2 cellular contexts compared by ENCODE assay signal in the genomic region with DNA sequence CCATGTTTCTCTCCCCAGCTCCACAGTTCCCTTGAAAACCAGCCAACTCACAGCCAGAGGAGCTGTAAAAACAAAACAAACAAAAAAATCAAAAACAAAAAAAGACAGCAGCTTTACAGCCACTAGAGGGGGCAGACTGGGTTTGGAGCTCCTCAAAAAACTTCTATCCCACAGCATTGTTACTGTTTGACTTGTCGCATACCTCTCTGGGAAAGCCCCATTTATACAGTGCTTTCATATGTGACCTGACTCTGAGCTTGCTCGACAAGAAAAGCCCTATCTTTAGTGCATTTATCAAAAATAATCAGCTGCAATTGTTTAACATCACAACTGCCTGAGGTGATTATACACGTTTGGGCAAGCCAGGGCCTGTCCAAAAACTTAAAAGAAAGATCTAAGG.
TF ChIP-seq lines count a peak whose summit lies in the region.

No MANE protein-coding gene starts in this region.

TF ChIP-seq in HCT116, 20 proteins besides CTCF, POLR2A, EP300 and RAD21:
- TF ChIP-seq ELF1 (IDR thresholded peaks at IDR 0.05; ENCODE audit: borderline replicate concordance, low read depth) (no peak), ZFX (IDR thresholded peaks at IDR 0.05) (no peak), EZH2 (IDR thresholded peaks at IDR 0.05) (no peak), YY1 (IDR thresholded peaks at IDR 0.05; ENCODE audit: extremely low read depth, insufficient replicate concordance, low read depth, low read length) (no peak), SRF (IDR thresholded peaks at IDR 0.05; ENCODE audit: low read depth) (no peak)

TF ChIP-seq in GM12878, 131 proteins besides CTCF, POLR2A, EP300 and RAD21:
- no peak for TF ChIP-seq HDAC6 (IDR thresholded peaks at IDR 0.05; ENCODE audit: unreplicated experiment)
- no peak for TF ChIP-seq EGR1 (IDR thresholded peaks at IDR 0.05; ENCODE audit: borderline replicate concordance in 1 of 2, low read depth in 2 of 2, low read length in 2 of 2)
- no peak for TF ChIP-seq ASH2L (IDR thresholded peaks at IDR 0.05; ENCODE audit: borderline replicate concordance, low read depth)
- TF ChIP-seq, protein P1, sequence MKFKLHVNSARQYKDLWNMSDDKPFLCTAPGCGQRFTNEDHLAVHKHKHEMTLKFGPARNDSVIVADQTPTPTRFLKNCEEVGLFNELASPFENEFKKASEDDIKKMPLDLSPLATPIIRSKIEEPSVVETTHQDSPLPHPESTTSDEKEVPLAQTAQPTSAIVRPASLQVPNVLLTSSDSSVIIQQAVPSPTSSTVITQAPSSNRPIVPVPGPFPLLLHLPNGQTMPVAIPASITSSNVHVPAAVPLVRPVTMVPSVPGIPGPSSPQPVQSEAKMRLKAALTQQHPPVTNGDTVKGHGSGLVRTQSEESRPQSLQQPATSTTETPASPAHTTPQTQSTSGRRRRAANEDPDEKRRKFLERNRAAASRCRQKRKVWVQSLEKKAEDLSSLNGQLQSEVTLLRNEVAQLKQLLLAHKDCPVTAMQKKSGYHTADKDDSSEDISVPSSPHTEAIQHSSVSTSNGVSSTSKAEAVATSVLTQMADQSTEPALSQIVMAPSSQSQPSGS (IDR thresholded peaks at IDR 0.05; ENCODE audit: low read length), result 0 out of 2 replicates have a peak, but pooled peaks have one; percentile 26
- no peak for TF ChIP-seq ETV6 (conservative IDR thresholded peaks at IDR 0.05 in 1 of 2, IDR thresholded peaks at IDR 0.05 in 1 of 2; ENCODE audit: borderline replicate concordance in 1 of 2, low read depth in 1 of 2)
- TF ChIP-seq, protein P2, sequence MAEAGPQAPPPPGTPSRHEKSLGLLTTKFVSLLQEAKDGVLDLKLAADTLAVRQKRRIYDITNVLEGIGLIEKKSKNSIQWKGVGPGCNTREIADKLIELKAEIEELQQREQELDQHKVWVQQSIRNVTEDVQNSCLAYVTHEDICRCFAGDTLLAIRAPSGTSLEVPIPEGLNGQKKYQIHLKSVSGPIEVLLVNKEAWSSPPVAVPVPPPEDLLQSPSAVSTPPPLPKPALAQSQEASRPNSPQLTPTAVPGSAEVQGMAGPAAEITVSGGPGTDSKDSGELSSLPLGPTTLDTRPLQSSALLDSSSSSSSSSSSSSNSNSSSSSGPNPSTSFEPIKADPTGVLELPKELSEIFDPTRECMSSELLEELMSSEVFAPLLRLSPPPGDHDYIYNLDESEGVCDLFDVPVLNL (IDR thresholded peaks at IDR 0.05; ENCODE audit: low read depth, low read length), result no peak
- no peak for TF ChIP-seq SMARCA5 (IDR thresholded peaks at IDR 0.05)
- 0 out of 2 replicates have a peak, but pooled peaks have one; percentile 22 for TF ChIP-seq FOXM1 (IDR thresholded peaks at IDR 0.05; ENCODE audit: low read depth, low read length)
- TF ChIP-seq, protein P3, sequence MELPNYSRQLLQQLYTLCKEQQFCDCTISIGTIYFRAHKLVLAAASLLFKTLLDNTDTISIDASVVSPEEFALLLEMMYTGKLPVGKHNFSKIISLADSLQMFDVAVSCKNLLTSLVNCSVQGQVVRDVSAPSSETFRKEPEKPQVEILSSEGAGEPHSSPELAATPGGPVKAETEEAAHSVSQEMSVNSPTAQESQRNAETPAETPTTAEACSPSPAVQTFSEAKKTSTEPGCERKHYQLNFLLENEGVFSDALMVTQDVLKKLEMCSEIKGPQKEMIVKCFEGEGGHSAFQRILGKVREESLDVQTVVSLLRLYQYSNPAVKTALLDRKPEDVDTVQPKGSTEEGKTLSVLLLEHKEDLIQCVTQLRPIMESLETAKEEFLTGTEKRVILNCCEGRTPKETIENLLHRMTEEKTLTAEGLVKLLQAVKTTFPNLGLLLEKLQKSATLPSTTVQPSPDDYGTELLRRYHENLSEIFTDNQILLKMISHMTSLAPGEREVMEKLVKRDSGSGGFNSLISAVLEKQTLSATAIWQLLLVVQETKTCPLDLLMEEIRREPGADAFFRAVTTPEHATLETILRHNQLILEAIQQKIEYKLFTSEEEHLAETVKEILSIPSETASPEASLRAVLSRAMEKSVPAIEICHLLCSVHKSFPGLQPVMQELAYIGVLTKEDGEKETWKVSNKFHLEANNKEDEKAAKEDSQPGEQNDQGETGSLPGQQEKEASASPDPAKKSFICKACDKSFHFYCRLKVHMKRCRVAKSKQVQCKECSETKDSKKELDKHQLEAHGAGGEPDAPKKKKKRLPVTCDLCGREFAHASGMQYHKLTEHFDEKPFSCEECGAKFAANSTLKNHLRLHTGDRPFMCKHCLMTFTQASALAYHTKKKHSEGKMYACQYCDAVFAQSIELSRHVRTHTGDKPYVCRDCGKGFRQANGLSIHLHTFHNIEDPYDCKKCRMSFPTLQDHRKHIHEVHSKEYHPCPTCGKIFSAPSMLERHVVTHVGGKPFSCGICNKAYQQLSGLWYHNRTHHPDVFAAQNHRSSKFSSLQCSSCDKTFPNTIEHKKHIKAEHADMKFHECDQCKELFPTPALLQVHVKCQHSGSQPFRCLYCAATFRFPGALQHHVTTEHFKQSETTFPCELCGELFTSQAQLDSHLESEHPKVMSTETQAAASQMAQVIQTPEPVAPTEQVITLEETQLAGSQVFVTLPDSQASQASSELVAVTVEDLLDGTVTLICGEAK (IDR thresholded peaks at IDR 0.05; ENCODE audit: borderline replicate concordance), result no peak
- TF ChIP-seq, protein P4, sequence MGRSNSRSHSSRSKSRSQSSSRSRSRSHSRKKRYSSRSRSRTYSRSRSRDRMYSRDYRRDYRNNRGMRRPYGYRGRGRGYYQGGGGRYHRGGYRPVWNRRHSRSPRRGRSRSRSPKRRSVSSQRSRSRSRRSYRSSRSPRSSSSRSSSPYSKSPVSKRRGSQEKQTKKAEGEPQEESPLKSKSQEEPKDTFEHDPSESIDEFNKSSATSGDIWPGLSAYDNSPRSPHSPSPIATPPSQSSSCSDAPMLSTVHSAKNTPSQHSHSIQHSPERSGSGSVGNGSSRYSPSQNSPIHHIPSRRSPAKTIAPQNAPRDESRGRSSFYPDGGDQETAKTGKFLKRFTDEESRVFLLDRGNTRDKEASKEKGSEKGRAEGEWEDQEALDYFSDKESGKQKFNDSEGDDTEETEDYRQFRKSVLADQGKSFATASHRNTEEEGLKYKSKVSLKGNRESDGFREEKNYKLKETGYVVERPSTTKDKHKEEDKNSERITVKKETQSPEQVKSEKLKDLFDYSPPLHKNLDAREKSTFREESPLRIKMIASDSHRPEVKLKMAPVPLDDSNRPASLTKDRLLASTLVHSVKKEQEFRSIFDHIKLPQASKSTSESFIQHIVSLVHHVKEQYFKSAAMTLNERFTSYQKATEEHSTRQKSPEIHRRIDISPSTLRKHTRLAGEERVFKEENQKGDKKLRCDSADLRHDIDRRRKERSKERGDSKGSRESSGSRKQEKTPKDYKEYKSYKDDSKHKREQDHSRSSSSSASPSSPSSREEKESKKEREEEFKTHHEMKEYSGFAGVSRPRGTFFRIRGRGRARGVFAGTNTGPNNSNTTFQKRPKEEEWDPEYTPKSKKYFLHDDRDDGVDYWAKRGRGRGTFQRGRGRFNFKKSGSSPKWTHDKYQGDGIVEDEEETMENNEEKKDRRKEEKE (IDR thresholded peaks at IDR 0.05), result no peak
- TF ChIP-seq SMC3 (IDR thresholded peaks at IDR 0.05; ENCODE audit: borderline replicate concordance, low read length), result peak; percentile 50; the same call in 1 of the 2 replicates
- peak; percentile 46 for TF ChIP-seq RUNX3 (IDR thresholded peaks at IDR 0.05; ENCODE audit: low read length)
- TF ChIP-seq ZNF384 (IDR thresholded peaks at IDR 0.05; ENCODE audit: borderline replicate concordance, low read depth, low read length), result peak; percentile 36; the same call in 1 of the 2 replicates
- TF ChIP-seq FOS (IDR thresholded peaks at IDR 0.05; ENCODE audit: borderline replicate concordance, extremely low read depth, insufficient read length), result no peak
- TF ChIP-seq, protein P5, sequence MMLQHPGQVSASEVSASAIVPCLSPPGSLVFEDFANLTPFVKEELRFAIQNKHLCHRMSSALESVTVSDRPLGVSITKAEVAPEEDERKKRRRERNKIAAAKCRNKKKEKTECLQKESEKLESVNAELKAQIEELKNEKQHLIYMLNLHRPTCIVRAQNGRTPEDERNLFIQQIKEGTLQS (IDR thresholded peaks at IDR 0.05; ENCODE audit: borderline replicate concordance, extremely low read depth, low read depth, low read length), result no peak
- no peak for TF ChIP-seq POLR2AphosphoS2 (IDR thresholded peaks at IDR 0.05; ENCODE audit: low read depth, low read length)
